ENCODE assay signal across 8 cellular contexts in genomic region chr17:78128616-78129384, GRCh38. TPM values are rescaled to one million over a fixed set of nuclear protein-coding genes. Genes with fewer than 3 reads are reported as not detected.
A peak's percentile ranks its signal among the peaks of the same experiment; 100 is the strongest.
DNase-seq lines count a peak whose midpoint lies in the region; ATAC-seq and TF ChIP-seq lines count a peak whose summit lies in the region.

Gene TMC6, minus strand, starts transcription at chr17:78128755. Its CDS starts 1,923 bp downstream, at chr17:78126832.

- peaks cover 23% of the 10 kb centered on the region for H3K4me1 ChIP-seq in Caco-2
- H3K4me1 ChIP-seq in OCI-LY1 (ENCODE audit: insufficient read depth, low read length, severe bottlenecking) = peaks cover 89% of the 10 kb centered on the region
- H3K4me1 ChIP-seq in transverse colon = peaks cover 19 to 76% (median 50%) of the 10 kb centered on the region in 4 donors

- CTCF ChIA-PET in Caco-2 (lab: Charles Lee) = interaction anchor here (0.6 to 1.7 kb wide), 8 partner anchors 9 to 1668 kb away, joined by 3 to 12 read pairs (median 4); partner anchors contain the start of genes CBX8 and SYNGR2

- H3K27me3 ChIP-seq in Caco-2 (replicated peaks; ENCODE audit: control insufficient read depth, insufficient read depth, low read length) = no peaks in the 10 kb centered on the region
- no peaks in the 10 kb centered on the region for H3K27me3 ChIP-seq in OCI-LY1 (ENCODE audit: insufficient read depth, low read length)
- peaks cover 16% of the 10 kb centered on the region for H3K27me3 ChIP-seq in transverse colon

- H3K4me3 ChIP-seq in Caco-2 (ENCODE audit: low read depth, low read length) = peak within 1 kb of the TSS; percentile 58
- H3K4me3 ChIP-seq in OCI-LY1 (ENCODE audit: low read depth, low read length, poor library complexity, severe bottlenecking) = peak within 1 kb of the TSS; percentile 74
- H3K4me3 ChIP-seq in fibroblast of pulmonary artery (replicated peaks; ENCODE audit: low read depth, low read length) = peak within 1 kb of the TSS; percentile 53
- peak within 1 kb of the TSS; percentile 64 to 86 (median 76) for H3K4me3 ChIP-seq in transverse colon

- intact Hi-C loops in Caco-2 (cut with micrococcal nuclease; ENCODE audit: unreplicated experiment) (loop anchor here (2.0 to 5.0 kb wide), 3 partner anchors 22 to 59 kb away; partner anchors contain the start of genes AFMID, SYNGR2 and TK1), natural killer cell (cut with micrococcal nuclease) (no loop called here), transverse colon (cut with DNase I; ENCODE audit: low total_unique reads) (no loop called here)

- TF ChIP-seq CTCF in Caco-2 (IDR thresholded peaks at IDR 0.05; ENCODE audit: insufficient read depth in 1 of 2, low read depth in 1 of 2, low read length in 1 of 2, severe bottlenecking in 1 of 2, unreplicated experiment in 1 of 2) (no peak), OCI-LY1 (IDR thresholded peaks at IDR 0.05; ENCODE audit: low read length) (no peak), fibroblast of pulmonary artery (IDR thresholded peaks at IDR 0.05; ENCODE audit: low read length, missing control alignments) (no peak), natural killer cell (IDR thresholded peaks at IDR 0.05) (no peak), transverse colon (IDR thresholded peaks at IDR 0.05) (no peak)

- POLR2A ChIA-PET in Caco-2 (lab: Charles Lee) = interaction anchor here (0.6 to 1.5 kb wide), 5 partner anchors 42 to 79 kb away, joined by 4 to 16 read pairs (median 7); partner anchors contain the start of genes AFMID and TK1

- H3K36me3 ChIP-seq in Caco-2 (ENCODE audit: control insufficient read depth, insufficient read depth, low read length) (peaks cover 3% of the 10 kb centered on the region; the same call in 1 of the 2 replicates), OCI-LY1 (ENCODE audit: insufficient read depth, low read length) (peaks cover 4% of the 10 kb centered on the region; the same call in 1 of the 2 replicates), transverse colon (no peaks in the 10 kb centered on the region)

- no TSS peak for BruUV-seq in Caco-2 (replicated peaks; lab: Mats Ljungman, UMichigan)

- H3K4me3 Mint-ChIP-seq in Caco-2 (ENCODE audit: unreplicated experiment) (peak within 1 kb of the TSS; percentile 75), natural killer cell (peak within 1 kb of the TSS; percentile 93)

- DNase-seq in Caco-2 (peak; percentile 91), activated T-helper 1 cell treated with Interleukin-2 at 50 U/mL for 16 hours (ENCODE audit: low read depth) (peak; percentile 64), fibroblast of pulmonary artery (ENCODE audit: low read depth) (no peak), natural killer cell (peak; percentile 62), transverse colon (peak; percentile 83)

- no peaks in the 10 kb centered on the region for H3K9me2 ChIP-seq in OCI-LY1 (ENCODE audit: low read depth, low read length)

- TF ChIP-seq POLR2A in transverse colon (IDR thresholded peaks at IDR 0.05) = no peak

- peak within 1 kb of the TSS; percentile 89 for H3K4me2 ChIP-seq in OCI-LY1 (ENCODE audit: low read length)

- H4K20me1 ChIP-seq in OCI-LY1 (ENCODE audit: insufficient read depth, low read length) = no peaks in the 10 kb centered on the region

- H2AFZ ChIP-seq in OCI-LY1 (ENCODE audit: low read length) = no peak within 1 kb of the TSS

- H3K9me3 ChIP-seq in Caco-2 = no peaks in the 10 kb centered on the region
- H3K9me3 ChIP-seq in OCI-LY1 (ENCODE audit: low read length) = no peaks in the 10 kb centered on the region
- H3K9me3 ChIP-seq in transverse colon = no peaks in the 10 kb centered on the region

- no peaks in the 10 kb centered on the region for H3F3A ChIP-seq in OCI-LY1 (ENCODE audit: insufficient read depth, low read length)

- H3K9ac ChIP-seq in OCI-LY1 (ENCODE audit: low read length) = peak within 1 kb of the TSS; percentile 80

- H3K27me3 Mint-ChIP-seq in Caco-2 (ENCODE audit: insufficient read depth, unreplicated experiment) (no peaks in the 10 kb centered on the region), natural killer cell (ENCODE audit: low read depth in 2 of 2) (no peaks in the 10 kb centered on the region)

- ATAC-seq in HG02798 (IDR thresholded peaks at IDR 0.05; ENCODE audit: poor library complexity, unreplicated experiment) = peak; percentile 31
- ATAC-seq in natural killer cell = peak; percentile 24 to 48 (median 47)
- no peak for ATAC-seq in GM21529 (IDR thresholded peaks at IDR 0.05; ENCODE audit: unreplicated experiment)

- in situ Hi-C loops in transverse colon (cut with MboI; ENCODE audit: low pct_ligation_motif_present in 1 of 4, low pct_unique_long_range_greater_than_20kb in 1 of 4, low sequenced_read_pairs in 3 of 4) = no loop called here

- H3K27ac Mint-ChIP-seq in Caco-2 (ENCODE audit: unreplicated experiment) (peak within 1 kb of the TSS; percentile 75), natural killer cell (peak within 1 kb of the TSS; percentile 88 to 99)

- H3K36me3 Mint-ChIP-seq in Caco-2 (ENCODE audit: insufficient read depth, unreplicated experiment) (peaks cover 20% of the 10 kb centered on the region), natural killer cell (no peaks in the 10 kb centered on the region)

- H3K27ac ChIP-seq in OCI-LY1 (ENCODE audit: low read depth, low read length, poor library complexity, severe bottlenecking) = peak within 1 kb of the TSS; percentile 92
- peak within 1 kb of the TSS; percentile 88 to 91 (median 90) for H3K27ac ChIP-seq in transverse colon

- 1 to 5% methylated on average over 11 to 19 of the region's 47 CpGs for WGBS in transverse colon (ENCODE audit: low coverage in 1 of 2), 2 donors

- H3K9me3 Mint-ChIP-seq in Caco-2 (ENCODE audit: unreplicated experiment) (no peaks in the 10 kb centered on the region), natural killer cell (no peaks in the 10 kb centered on the region)

- peaks cover 9% of the 10 kb centered on the region for H3K4me1 Mint-ChIP-seq in Caco-2 (ENCODE audit: low read depth, unreplicated experiment)
- H3K4me1 Mint-ChIP-seq in natural killer cell = peaks cover 42 to 66% of the 10 kb centered on the region in 2 donors

- TF ChIP-seq EP300 in transverse colon (IDR thresholded peaks at IDR 0.05; ENCODE audit: low read depth) = no peak

- no peaks in the 10 kb centered on the region for H3K79me2 ChIP-seq in OCI-LY1 (ENCODE audit: insufficient read depth, low read length)

RNA-seq across cellular contexts. Expression of gene TMC6, which starts in this region (rescaled TPM):
- total RNA-seq in Caco-2 (2022) (77.7 and 84.7 TPM in 2 replicates), natural killer cell (100 to 1,000 TPM; 653 to 825 (median 687) TPM), transverse colon (100 to 1,000 TPM in 1 of 4 donors, 10 to 100 TPM in 3; 39.7 to 181 (median 68.0) TPM)
